In genomic region chr4:119471259-119471658, GRCh38 we compare ENCODE assay signal across 18 cellular contexts.
A peak's percentile ranks its signal among the peaks of the same experiment; 100 is the strongest.
DNase-seq lines count a peak whose midpoint lies in the region; ATAC-seq and TF ChIP-seq lines count a peak whose summit lies in the region.
"Had no signal": no experiment of that assay in that cellular context is flagged by ENCODE, and none has a peak within 500 bp of the region (broad histone marks: within the 10 kb centered on the region; RNA-seq: fewer than 3 reads in every experiment).

No MANE protein-coding gene starts in this region.

- no peaks in the 10 kb centered on the region for H3K9me3 ChIP-seq in cardiac muscle cell (ENCODE audit: low read depth)
- no peaks in the 10 kb centered on the region for H3K9me3 ChIP-seq in heart right ventricle
- H3K9me3 ChIP-seq: colonic mucosa, heart left ventricle had no signal

- DNase-seq in cardiac muscle cell (ENCODE audit: low read depth in 1 of 2, low spot score in 1 of 2) (no peak), heart right ventricle (no peak), GM13977 (ENCODE audit: low spot score) (no peak), SIG-M5 (lab: John Stamatoyannopoulos, UW) (no peak)
- DNase-seq: activated CD4-positive, alpha-beta T cell treated with anti-CD3 and anti-CD28 coated beads for 48 hours; activated T-cell treated with anti-CD3 and anti-CD28 coated beads, Interleukin-2, amount 50 U/mL, for 72 hours; anterior cingulate cortex; CD4-positive, alpha-beta memory T cell; colonic mucosa; H9; heart left ventricle; NCI-H2227 treated with DMSO at 0.1 percent for 48 hours; substantia nigra had no signal

- peaks cover 8% of the 10 kb centered on the region for H3K4me1 ChIP-seq in cardiac muscle cell (ENCODE audit: low read depth)
- H3K4me1 ChIP-seq in heart right ventricle, result peaks cover 0 to 8% (median 0%) of the 10 kb centered on the region in 9 donors
- H3K4me1 ChIP-seq: colonic mucosa had no signal

- H3K36me3 ChIP-seq in cardiac muscle cell (peaks cover 27% of the 10 kb centered on the region), heart right ventricle (peaks cover 0 to 67% (median 16%) of the 10 kb centered on the region in 9 donors)
- H3K36me3 ChIP-seq: colonic mucosa had no signal

- H3K27me3 ChIP-seq in cardiac muscle cell, result no peaks in the 10 kb centered on the region
- H3K27me3 ChIP-seq in heart right ventricle, result no peaks in the 10 kb centered on the region
- H3K27me3 ChIP-seq: colonic mucosa, heart left ventricle had no signal

- H3K4me3 ChIP-seq in cardiac muscle cell (no peak overlapping the region), heart right ventricle (no peak overlapping the region)
- H3K4me3 ChIP-seq: colonic mucosa, heart left ventricle, skin epidermis had no signal

- H3K27ac ChIP-seq in cardiac muscle cell (peak overlapping the region; percentile 55), heart right ventricle (no peak overlapping the region)
- H3K27ac ChIP-seq: colonic mucosa, heart left ventricle, skin epidermis had no signal

- intact Hi-C loops in heart right ventricle (cut with DNase I), result loop anchor here in 1 of 10 donors (10.0 kb wide), 1 partner anchor 156 kb away; no protein-coding TSS in a partner anchor

- 67 to 70% methylated on average over 3 of the region's 3 CpGs for WGBS in heart right ventricle, 2 donors

- ATAC-seq in heart right ventricle, result no peak
- ATAC-seq in GM21786 (IDR thresholded peaks at IDR 0.05; ENCODE audit: unreplicated experiment), result peak; percentile 53
- peak; percentile 44 for ATAC-seq in HG03196 (IDR thresholded peaks at IDR 0.05; ENCODE audit: unreplicated experiment)
- no peak for ATAC-seq in HG03108 (IDR thresholded peaks at IDR 0.05; ENCODE audit: unreplicated experiment)
- no peak for ATAC-seq in HG03039 (IDR thresholded peaks at IDR 0.05; ENCODE audit: unreplicated experiment)
- ATAC-seq: activated T-cell treated with anti-CD3 and anti-CD28 coated beads, Interleukin-2, amount 50 U/mL, for 72 hours; heart left ventricle had no signal

- in situ Hi-C loops in GM13977 (cut with MboI; ENCODE audit: low pct_unique_long_range_greater_than_20kb, low sequenced_read_pairs, unreplicated experiment), result no loop called here

- TF ChIP-seq CTCF in cardiac muscle cell (IDR thresholded peaks at IDR 0.05; ENCODE audit: low read depth, low read length) (no peak), heart right ventricle (IDR thresholded peaks at IDR 0.05) (no peak), GM13977 (IDR thresholded peaks at IDR 0.05; ENCODE audit: extremely low read depth, insufficient read depth, missing control alignments) (no peak)

Comparison
In these comparisons a context has a peak if more than half of its experiments do, and no peak if none do; other contexts are left out.
1. ATAC-seq: peak in GM21786 (single experiment) and HG03196 (single experiment); none in heart right ventricle (0 of 8), HG03108 (single experiment) and HG03039 (single experiment).